18 cellular contexts compared by ENCODE assay signal in genomic region chr10:69893271-69893900, GRCh38.
DNase-seq lines count a peak whose midpoint lies in the region; ATAC-seq, FAIRE-seq and TF ChIP-seq lines count a peak whose summit lies in the region.
"Had no signal": no experiment of that assay in that cellular context is flagged by ENCODE, and none has a peak within 500 bp of the region (broad histone marks: within the 10 kb centered on the region; RNA-seq: fewer than 3 reads in every experiment).

No MANE protein-coding gene starts in this region.

- TF ChIP-seq EP300 in HepG2 (IDR thresholded peaks at IDR 0.05; ENCODE audit: low read depth in 2 of 2, low read length in 2 of 2) (no peak), HepG2 (CRISPR knock-in tag; IDR thresholded peaks at IDR 0.05; ENCODE audit: borderline replicate concordance) (no peak), transverse colon (IDR thresholded peaks at IDR 0.05; ENCODE audit: low read depth) (no peak), esophagus muscularis mucosa (IDR thresholded peaks at IDR 0.05) (no peak)

- H4K20me1 ChIP-seq in HepG2 (ENCODE audit: insufficient read depth, low read length) = no peaks in the 10 kb centered on the region
- H4K20me1 ChIP-seq: BLaER1 had no signal

- H3K4me1 ChIP-seq in liver (ENCODE audit: control insufficient read depth in 4 of 4, insufficient read depth in 4 of 4, low read length in 3 of 4) (peaks cover 9 to 54% (median 44%) of the 10 kb centered on the region in 4 donors), HepG2 (ENCODE audit: insufficient read depth, low read length) (no peaks in the 10 kb centered on the region), mucosa of rectum (ENCODE audit: control insufficient read depth in 2 of 2, insufficient read depth in 2 of 2, low read length in 2 of 2) (peaks cover 54 to 70% of the 10 kb centered on the region in 2 donors), transverse colon (peaks cover 8 to 61% (median 21%) of the 10 kb centered on the region in 4 donors), esophagus muscularis mucosa (peaks cover 0 to 5% (median 0%) of the 10 kb centered on the region in 4 donors)

- no peaks in the 10 kb centered on the region for H3K36me3 ChIP-seq in liver (ENCODE audit: control insufficient read depth in 4 of 4, insufficient read depth in 3 of 4, low read depth in 1 of 4, low read length in 3 of 4)
- no peaks in the 10 kb centered on the region for H3K36me3 ChIP-seq in HepG2 (replicated peaks in 1 of 2; ENCODE audit: control insufficient read depth in 1 of 2, insufficient read depth in 2 of 2, low read length in 2 of 2)
- H3K36me3 ChIP-seq in mucosa of rectum (ENCODE audit: control insufficient read depth in 2 of 2, insufficient read depth in 2 of 2, low read length in 2 of 2) = no peaks in the 10 kb centered on the region
- H3K36me3 ChIP-seq in transverse colon = no peaks in the 10 kb centered on the region
- H3K36me3 ChIP-seq in esophagus muscularis mucosa = no peaks in the 10 kb centered on the region
- H3K36me3 ChIP-seq: BLaER1 had no signal

- no peaks in the 10 kb centered on the region for H3K79me2 ChIP-seq in HepG2 (ENCODE audit: insufficient read depth, low read length)

- H3K4me3 ChIP-seq in liver (ENCODE audit: low read depth in 1 of 3, low read length in 3 of 3) = no peak overlapping the region
- H3K4me3 ChIP-seq in HepG2 (replicated peaks in 1 of 3; ENCODE audit: insufficient read depth in 1 of 3, low read depth in 2 of 3, low read length in 3 of 3) = no peak overlapping the region
- no peak overlapping the region for H3K4me3 ChIP-seq in mucosa of rectum (ENCODE audit: low read length in 2 of 2)
- H3K4me3 ChIP-seq in transverse colon = no peak overlapping the region
- H3K4me3 ChIP-seq in esophagus muscularis mucosa = no peak overlapping the region
- H3K4me3 ChIP-seq: BLaER1, GM23248 had no signal

- in situ Hi-C loops in HepG2 (cut with HindIII; ENCODE audit: extremely low pct_ligation_motif_present, low pct_unique_long_range_greater_than_20kb) = no loop called here
- in situ Hi-C loops in transverse colon (cut with MboI; ENCODE audit: low pct_ligation_motif_present in 1 of 4, low pct_unique_long_range_greater_than_20kb in 1 of 4, low sequenced_read_pairs in 3 of 4) = no loop called here

- WGBS in liver = 53% methylated on average over 6 of the region's 6 CpGs
- WGBS in HepG2 (ENCODE audit: low lambda C conversion rate) = 16% methylated on average over 4 of the region's 6 CpGs
- WGBS in transverse colon (ENCODE audit: low coverage in 1 of 2), 2 donors = 63% methylated on average over 6 of the region's 6 CpGs; no CpG with 5 or more reads in 1 of the 2 donors
- 86% methylated on average over 5 of the region's 6 CpGs for WGBS in esophagus muscularis mucosa

- intact Hi-C loops in HepG2 (cut with micrococcal nuclease; ENCODE audit: unreplicated experiment) = no loop called here
- intact Hi-C loops in left colon (cut with DNase I, micrococcal nuclease) = no loop called here
- intact Hi-C loops in transverse colon (cut with DNase I; ENCODE audit: low total_unique reads) = no loop called here
- intact Hi-C loops in esophagus muscularis mucosa (cut with DNase I) = no loop called here

- H3K27me3 ChIP-seq in liver (ENCODE audit: control insufficient read depth in 4 of 4, insufficient read depth in 4 of 4, low read length in 3 of 4) (no peaks in the 10 kb centered on the region), HepG2 (ENCODE audit: control insufficient read depth in 1 of 2, insufficient read depth in 2 of 2, low read length in 2 of 2) (peaks cover 3 to 38% of the 10 kb centered on the region in 2 experiments; a peak in 3 of 5 replicates), mucosa of rectum (ENCODE audit: control insufficient read depth in 2 of 2, insufficient read depth in 2 of 2, low read length in 2 of 2) (no peaks in the 10 kb centered on the region), transverse colon (no peaks in the 10 kb centered on the region), esophagus muscularis mucosa (no peaks in the 10 kb centered on the region)
- H3K27me3 ChIP-seq: BLaER1 had no signal

- no TSS peak for BruUV-seq in HepG2 (replicated peaks; lab: Mats Ljungman, UMichigan)

- H3K4me2 ChIP-seq in HepG2 (ENCODE audit: low read depth, low read length) = no peak overlapping the region
- H3K4me2 ChIP-seq: BLaER1 had no signal

- no peak overlapping the region for H3K9ac ChIP-seq in liver (ENCODE audit: low read depth in 1 of 2, low read length in 2 of 2)
- H3K9ac ChIP-seq in HepG2 (ENCODE audit: insufficient read depth, low read depth, low read length) = no peak overlapping the region
- no peak overlapping the region for H3K9ac ChIP-seq in mucosa of rectum (ENCODE audit: low read depth in 1 of 2, low read length in 2 of 2)
- H3K9ac ChIP-seq: BLaER1, GM23248 had no signal

- CTCF ChIA-PET in HepG2 (lab: Yijun Ruan, JAX; ENCODE audit: low intra/inter-chr PET ratio, low total read pairs) = no interaction called here

- ATAC-seq in HepG2 (no peak), left colon (peak; percentile 72)

- TF ChIP-seq POLR2A in HepG2 (IDR thresholded peaks at IDR 0.05; ENCODE audit: insufficient read depth in 1 of 2, low read depth in 2 of 2, low read length in 2 of 2) (no peak), transverse colon (IDR thresholded peaks at IDR 0.05) (no peak), esophagus muscularis mucosa (IDR thresholded peaks at IDR 0.05; ENCODE audit: low read depth) (no peak), H54 (IDR thresholded peaks at IDR 0.05; ENCODE audit: low read depth, low read length) (no peak)

- TF ChIP-seq CTCF in liver (IDR thresholded peaks at IDR 0.05; ENCODE audit: low read depth, low read length, missing input control) = no peak
- TF ChIP-seq CTCF in HepG2 (CRISPR knock-in tag; IDR thresholded peaks at IDR 0.05) = no peak
- no peak for TF ChIP-seq CTCF in transverse colon (IDR thresholded peaks at IDR 0.05)
- no peak for TF ChIP-seq CTCF in esophagus muscularis mucosa (IDR thresholded peaks at IDR 0.05)

- DNase-seq in HepG2 (ENCODE audit: low spot score) = no peak
- peak; percentile 54 to 62 for DNase-seq in left colon
- DNase-seq in transverse colon = peak; percentile 56
- DNase-seq in esophagus muscularis mucosa (ENCODE audit: extremely low spot score) = no peak
- no peak for DNase-seq in H54 (ENCODE audit: insufficient read length, low spot score)
- DNase-seq in stimulated activated CD4-positive, alpha-beta T cell treated with anti-CD3 and anti-CD28 coated beads, Interleukin-2, amount 100 ng/mL, for 24 hours = no peak
- DNase-seq: 8988T; CD4-positive, alpha-beta memory T cell; DMS153; DMS79; GDM1; GM23248; H9 had no signal

- FAIRE-seq in HepG2 (lab: Jason Lieb, UNC) (no peak), H54 (lab: Jason Lieb, UNC) (no peak)
- FAIRE-seq: GM12892, GM18507 had no signal

- TF ChIP-seq RAD21 in liver (IDR thresholded peaks at IDR 0.05) (peak in 1 of 2 donors; percentile 9), HepG2 (CRISPR knock-in tag; IDR thresholded peaks at IDR 0.05) (no peak)

- H2AFZ ChIP-seq in HepG2 (ENCODE audit: low read length) = no peak overlapping the region
- H2AFZ ChIP-seq: GM23248 had no signal

- POLR2A ChIA-PET in HepG2 (lab: Yijun Ruan, JAX) = no interaction called here

- H3K27ac ChIP-seq in liver (ENCODE audit: low read depth in 1 of 2, low read length in 2 of 2) (no peak overlapping the region), HepG2 (ENCODE audit: extremely low read length, insufficient read depth, low read length) (no peak overlapping the region), mucosa of rectum (ENCODE audit: low read depth in 2 of 2, low read length in 2 of 2) (peak overlapping the region; percentile 18 to 46), transverse colon (peak overlapping the region; percentile 10 to 59 (median 48)), esophagus muscularis mucosa (replicated peaks in 1 of 4) (no peak overlapping the region)
- H3K27ac ChIP-seq: BLaER1, GM23248 had no signal

- H3K9me3 ChIP-seq in liver (ENCODE audit: control insufficient read depth in 4 of 4, low read length in 3 of 4) (no peaks in the 10 kb centered on the region), HepG2 (ENCODE audit: low read length) (no peaks in the 10 kb centered on the region), mucosa of rectum (ENCODE audit: control insufficient read depth in 2 of 2, low read length in 2 of 2) (no peaks in the 10 kb centered on the region), transverse colon (no peaks in the 10 kb centered on the region), esophagus muscularis mucosa (no peaks in the 10 kb centered on the region)
- H3K9me3 ChIP-seq: BLaER1 had no signal

TF ChIP-seq in liver, 16 proteins besides CTCF, POLR2A, EP300 and RAD21 (continues in another document):
- no peak for TF ChIP-seq FOXA2 (IDR thresholded peaks at IDR 0.05)
- no peak for TF ChIP-seq TAF1 (conservative IDR thresholded peaks at IDR 0.05)
- TF ChIP-seq ZBTB33 (IDR thresholded peaks at IDR 0.05) = no peak

TF ChIP-seq in HepG2, 621 proteins besides CTCF, POLR2A, EP300 and RAD21 (continues in another document):
- TF ChIP-seq ZBTB2 (CRISPR knock-in tag; IDR thresholded peaks at IDR 0.05; ENCODE audit: low read depth) (no peak), SKI (IDR thresholded peaks at IDR 0.05; ENCODE audit: partially characterized antibody) (no peak)

Comparison
In these comparisons a context has a peak if more than half of its experiments do, and no peak if none do; other contexts are left out.
1. H3K27ac ChIP-seq: peak in mucosa of rectum (2 of 2) and transverse colon (4 of 4); none in liver (0 of 2), HepG2 (single experiment) and esophagus muscularis mucosa (0 of 4).
2. DNase-seq: peak in left colon (2 of 2) and transverse colon (single experiment); none in HepG2 (single experiment), esophagus muscularis mucosa (single experiment), H54 (single experiment) and stimulated activated CD4-positive, alpha-beta T cell treated with anti-CD3 and anti-CD28 coated beads, Interleukin-2, amount 100 ng/mL, for 24 hours (0 of 2).